Comparison of ENCODE assay signal across 15 cellular contexts in the genomic region with DNA sequence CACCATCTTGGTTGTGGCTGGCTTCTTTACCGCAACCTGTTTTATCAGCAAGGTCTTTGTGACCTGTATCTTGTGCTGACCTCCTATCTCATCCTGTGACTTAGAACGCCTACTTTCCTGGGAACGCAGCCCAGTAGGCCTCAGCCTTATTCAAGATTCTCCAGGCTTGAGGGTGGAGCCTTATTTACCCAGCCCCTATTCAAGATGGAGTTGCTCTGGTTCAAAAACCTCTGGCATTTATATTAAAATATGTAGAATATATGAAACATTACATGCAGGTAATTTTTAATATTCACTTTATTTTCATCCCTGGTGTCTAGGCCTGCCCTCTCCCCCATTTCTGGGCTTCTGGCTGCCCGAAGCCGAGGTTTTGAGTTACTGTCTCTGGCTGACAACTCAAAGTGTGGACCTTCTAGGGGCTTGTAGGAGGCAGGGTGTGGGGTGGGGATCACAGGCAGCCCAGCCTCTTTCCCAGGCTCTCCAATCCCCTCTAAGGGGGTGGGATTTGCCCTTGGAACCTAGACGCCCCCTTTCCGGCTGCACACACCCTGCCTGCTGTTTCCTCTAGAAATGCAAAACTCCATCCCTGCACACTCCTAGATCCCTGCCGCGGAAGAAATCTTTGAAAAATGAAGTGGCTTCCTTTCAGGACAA.
DNase-seq lines count a peak whose midpoint lies in the region; ATAC-seq, FAIRE-seq and TF ChIP-seq lines count a peak whose summit lies in the region.
"Had no signal": no experiment of that assay in that cellular context is flagged by ENCODE, and none has a peak within 500 bp of the region (broad histone marks: within the 10 kb centered on the region; RNA-seq: fewer than 3 reads in every experiment).

No MANE protein-coding gene starts in this region.

- in situ Hi-C loops in SK-MEL-5 (cut with HindIII; ENCODE audit: low pct_unique_long_range_greater_than_20kb, low sequenced_read_pairs): no loop called here
- in situ Hi-C loops in HepG2 (cut with HindIII; ENCODE audit: extremely low pct_ligation_motif_present, low pct_unique_long_range_greater_than_20kb): no loop called here

- no peak for TF ChIP-seq CTCF in right atrium auricular region (IDR thresholded peaks at IDR 0.05)
- no peak for TF ChIP-seq CTCF in HepG2 (CRISPR knock-in tag; IDR thresholded peaks at IDR 0.05)
- no peak for TF ChIP-seq CTCF in A673 (conservative IDR thresholded peaks at IDR 0.05; ENCODE audit: low read depth, low read length)

- H3K4me3 ChIP-seq in right atrium auricular region: no peak overlapping the region
- H3K4me3 ChIP-seq in HepG2 (replicated peaks in 1 of 3; ENCODE audit: insufficient read depth in 1 of 3, low read depth in 2 of 3, low read length in 3 of 3): no peak overlapping the region
- no peak overlapping the region for H3K4me3 ChIP-seq in A673 (ENCODE audit: low read depth, low read length, poor library complexity, severe bottlenecking)

- H3K9ac ChIP-seq in HepG2 (ENCODE audit: insufficient read depth, low read depth, low read length): no peak overlapping the region

- peak; percentile 36 for ATAC-seq in Right ventricle myocardium superior (ENCODE audit: poor library complexity)
- ATAC-seq in HepG2: no peak
- no peak for ATAC-seq in GM18517 (IDR thresholded peaks at IDR 0.05; ENCODE audit: unreplicated experiment)
- ATAC-seq: CD8-positive, alpha-beta T cell had no signal

- H3K27me3 ChIP-seq in right atrium auricular region (no peaks in the 10 kb centered on the region), HepG2 (ENCODE audit: control insufficient read depth in 1 of 2, insufficient read depth in 2 of 2, low read length in 2 of 2) (peaks cover 1 to 10% of the 10 kb centered on the region in 2 experiments; a peak in 2 of 5 replicates), A673 (replicated peaks; ENCODE audit: insufficient read depth, low read depth, low read length, poor library complexity) (no peaks in the 10 kb centered on the region)

- CTCF ChIA-PET in HepG2 (lab: Yijun Ruan, JAX; ENCODE audit: low intra/inter-chr PET ratio, low total read pairs): no interaction called here
- CTCF ChIA-PET in A673 (lab: Charles Lee): no interaction called here

- H3K9me3 ChIP-seq in right atrium auricular region (no peaks in the 10 kb centered on the region), HepG2 (ENCODE audit: low read length) (no peaks in the 10 kb centered on the region), A673 (ENCODE audit: low read depth, low read length, poor library complexity, severe bottlenecking) (no peaks in the 10 kb centered on the region)

- H2AFZ ChIP-seq in HepG2 (ENCODE audit: low read length): no peak overlapping the region

- no peak for DNase-seq in Right ventricle myocardium superior
- no peak for DNase-seq in right atrium auricular region (ENCODE audit: low spot score)
- peak; percentile 6 for DNase-seq in SK-MEL-5 (ENCODE audit: low read depth, low spot score)
- DNase-seq in ecto neural progenitor cell (ENCODE audit: low spot score): peak; percentile 37
- no peak for DNase-seq in HepG2 (ENCODE audit: low spot score)
- DNase-seq in A673 (ENCODE audit: low spot score): no peak
- DNase-seq: CD8-positive, alpha-beta T cell; COR-L47; DMS53; GF-D8; HCEC 1CT; HFFc6 had no signal

- H3K79me2 ChIP-seq in HepG2 (ENCODE audit: insufficient read depth, low read length): no peaks in the 10 kb centered on the region

- H3K36me3 ChIP-seq in right atrium auricular region (no peaks in the 10 kb centered on the region), HepG2 (replicated peaks in 1 of 2; ENCODE audit: control insufficient read depth in 1 of 2, insufficient read depth in 2 of 2, low read length in 2 of 2) (0 out of 5 replicates have a peak, but pooled peaks cover 0 to 4% of the 10 kb centered on the region in 2 experiments), A673 (ENCODE audit: insufficient read depth, low read length, poor library complexity, severe bottlenecking) (no peaks in the 10 kb centered on the region)

- FAIRE-seq in HepG2 (lab: Jason Lieb, UNC): no peak
- FAIRE-seq: A204.1, D721Med had no signal

- no peak for TF ChIP-seq POLR2A in HepG2 (IDR thresholded peaks at IDR 0.05; ENCODE audit: insufficient read depth in 1 of 2, low read depth in 2 of 2, low read length in 2 of 2)

- no TSS peak for BruUV-seq in HepG2 (replicated peaks; lab: Mats Ljungman, UMichigan)
- no TSS peak for BruUV-seq in A673 (replicated peaks; lab: Mats Ljungman, UMichigan)

- intact Hi-C loops in Right ventricle myocardium superior (cut with DNase I): no loop called here
- intact Hi-C loops in HepG2 (cut with micrococcal nuclease; ENCODE audit: unreplicated experiment): no loop called here
- intact Hi-C loops in A673 (cut with micrococcal nuclease; ENCODE audit: unreplicated experiment): no loop called here

- POLR2A ChIA-PET in HepG2 (lab: Yijun Ruan, JAX): no interaction called here
- POLR2A ChIA-PET in A673 (lab: Charles Lee; ENCODE audit: low non-redundant PET): no interaction called here

- WGBS in HepG2 (ENCODE audit: low lambda C conversion rate): 61% methylated on average over 7 of the region's 9 CpGs

- no peak for TF ChIP-seq RAD21 in HepG2 (CRISPR knock-in tag; IDR thresholded peaks at IDR 0.05)

- H3K27ac ChIP-seq in right atrium auricular region (no peak overlapping the region), HepG2 (ENCODE audit: extremely low read length, insufficient read depth, low read length) (no peak overlapping the region), A673 (ENCODE audit: low read depth, low read length, poor library complexity, severe bottlenecking) (no peak overlapping the region)

- no peak overlapping the region for H3K4me2 ChIP-seq in HepG2 (ENCODE audit: low read depth, low read length)

- H3K4me1 ChIP-seq in right atrium auricular region: no peaks in the 10 kb centered on the region
- no peaks in the 10 kb centered on the region for H3K4me1 ChIP-seq in HepG2 (ENCODE audit: insufficient read depth, low read length)
- H3K4me1 ChIP-seq in A673 (ENCODE audit: insufficient read depth, low read length, poor library complexity, severe bottlenecking): no peaks in the 10 kb centered on the region

- H4K20me1 ChIP-seq in HepG2 (ENCODE audit: insufficient read depth, low read length): no peaks in the 10 kb centered on the region

- TF ChIP-seq EP300 in HepG2 (IDR thresholded peaks at IDR 0.05; ENCODE audit: low read depth in 2 of 2, low read length in 2 of 2) (no peak), HepG2 (CRISPR knock-in tag; IDR thresholded peaks at IDR 0.05; ENCODE audit: borderline replicate concordance) (no peak)

TF ChIP-seq in HepG2, 621 proteins besides CTCF, POLR2A, EP300 and RAD21:
- TF ChIP-seq ZSCAN20 (CRISPR knock-in tag; IDR thresholded peaks at IDR 0.05; ENCODE audit: borderline replicate concordance) (no peak), SATB2 (CRISPR knock-in tag; IDR thresholded peaks at IDR 0.05) (no peak), PHF21A (CRISPR knock-in tag; IDR thresholded peaks at IDR 0.05) (no peak), TBP (CRISPR knock-in tag; IDR thresholded peaks at IDR 0.05) (no peak), MZF1 (CRISPR knock-in tag; IDR thresholded peaks at IDR 0.05; ENCODE audit: borderline replicate concordance) (no peak), REL (CRISPR knock-in tag; conservative IDR thresholded peaks at IDR 0.05) (no peak), ZUFSP (CRISPR knock-in tag; IDR thresholded peaks at IDR 0.05; ENCODE audit: borderline replicate concordance) (no peak), FOXA3 (CRISPR knock-in tag; IDR thresholded peaks at IDR 0.05) (no peak), ZNF678 (CRISPR knock-in tag; IDR thresholded peaks at IDR 0.05) (no peak), ZNF354B (CRISPR knock-in tag; IDR thresholded peaks at IDR 0.05) (no peak), ZNF343 (CRISPR knock-in tag; IDR thresholded peaks at IDR 0.05) (no peak), DDIT3 (CRISPR knock-in tag; IDR thresholded peaks at IDR 0.05) (no peak), ZNF607 (CRISPR knock-in tag; IDR thresholded peaks at IDR 0.05; ENCODE audit: borderline replicate concordance) (no peak), EHMT2 (IDR thresholded peaks at IDR 0.05; ENCODE audit: borderline replicate concordance, low read depth, low read length) (no peak), ZNF788 (CRISPR knock-in tag; IDR thresholded peaks at IDR 0.05; ENCODE audit: borderline replicate concordance) (no peak)
- TF ChIP-seq, protein P1, sequence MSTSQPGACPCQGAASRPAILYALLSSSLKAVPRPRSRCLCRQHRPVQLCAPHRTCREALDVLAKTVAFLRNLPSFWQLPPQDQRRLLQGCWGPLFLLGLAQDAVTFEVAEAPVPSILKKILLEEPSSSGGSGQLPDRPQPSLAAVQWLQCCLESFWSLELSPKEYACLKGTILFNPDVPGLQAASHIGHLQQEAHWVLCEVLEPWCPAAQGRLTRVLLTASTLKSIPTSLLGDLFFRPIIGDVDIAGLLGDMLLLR (CRISPR knock-in tag; IDR thresholded peaks at IDR 0.05): no peak

Comparison
In these comparisons a context has a peak if more than half of its experiments do, and no peak if none do; other contexts are left out.
1. DNase-seq: peak in SK-MEL-5 (single experiment) and ecto neural progenitor cell (single experiment); none in Right ventricle myocardium superior (single experiment), right atrium auricular region (single experiment), HepG2 (single experiment) and A673 (single experiment).